18 cellular contexts compared by ENCODE assay signal in genomic region chr3:6392123-6392522, GRCh38.
"Had no signal": no experiment of that assay in that cellular context is flagged by ENCODE, and none has a peak within 500 bp of the region (broad histone marks: within the 10 kb centered on the region; RNA-seq: fewer than 3 reads in every experiment).

No MANE protein-coding gene starts in this region.

- H3K27ac ChIP-seq: breast epithelium, esophagus muscularis mucosa, gastroesophageal sphincter, heart left ventricle, neural progenitor cell, prostate gland, right atrium auricular region, thyroid gland had no signal

- H3K4me3 ChIP-seq: breast epithelium, esophagus muscularis mucosa, gastroesophageal sphincter, heart left ventricle, neural progenitor cell, prostate gland, right atrium auricular region, thyroid gland had no signal

- DNase-seq: activated effector memory CD4-positive, alpha-beta T cell treated with anti-CD3 and anti-CD28 coated beads, Interleukin-2, amount 50 U/mL, for 16 hours; activated naive CD4-positive, alpha-beta T cell treated with anti-CD3 and anti-CD28 coated beads, Interleukin-2, amount 50 U/mL, for 16 hours; activated T-cell treated with anti-CD3 and anti-CD28 coated beads, Interleukin-2, amount 50 U/mL, for 72 hours; aorta; effector CD4-positive, alpha-beta T cell; heart left ventricle; kidney glomerular epithelial cell; mesendoderm; naive thymus-derived CD4-positive, alpha-beta T cell; stimulated activated CD4-positive, alpha-beta T cell treated with anti-CD3 and anti-CD28 coated beads, Interleukin-2, amount 100 ng/mL, for 24 hours; stimulated activated naive CD4-positive, alpha-beta T cell treated with Interleukin-2 at 50 U/mL for 16 hours; thyroid gland had no signal

- H3K27me3 ChIP-seq: breast epithelium, esophagus muscularis mucosa, gastroesophageal sphincter, neural progenitor cell, right atrium auricular region, thyroid gland had no signal

- H3K9ac ChIP-seq: neural progenitor cell had no signal

- H2AFZ ChIP-seq: neural progenitor cell had no signal

- ATAC-seq: activated T-cell treated with anti-CD3 and anti-CD28 coated beads, Interleukin-2, amount 50 U/mL, for 72 hours; gastroesophageal sphincter; heart left ventricle; naive thymus-derived CD4-positive, alpha-beta T cell had no signal

- H3K36me3 ChIP-seq: breast epithelium, esophagus muscularis mucosa, gastroesophageal sphincter, heart left ventricle, neural progenitor cell, prostate gland, right atrium auricular region, thyroid gland had no signal

- H3K4me2 ChIP-seq: neural progenitor cell had no signal

- H3K9me3 ChIP-seq: breast epithelium, esophagus muscularis mucosa, gastroesophageal sphincter, heart left ventricle, prostate gland, right atrium auricular region, thyroid gland had no signal

- H3K4me1 ChIP-seq: breast epithelium, esophagus muscularis mucosa, gastroesophageal sphincter, heart left ventricle, neural progenitor cell, prostate gland, right atrium auricular region, thyroid gland had no signal
